ENCODE assay signal across 8 cellular contexts in the genomic region with DNA sequence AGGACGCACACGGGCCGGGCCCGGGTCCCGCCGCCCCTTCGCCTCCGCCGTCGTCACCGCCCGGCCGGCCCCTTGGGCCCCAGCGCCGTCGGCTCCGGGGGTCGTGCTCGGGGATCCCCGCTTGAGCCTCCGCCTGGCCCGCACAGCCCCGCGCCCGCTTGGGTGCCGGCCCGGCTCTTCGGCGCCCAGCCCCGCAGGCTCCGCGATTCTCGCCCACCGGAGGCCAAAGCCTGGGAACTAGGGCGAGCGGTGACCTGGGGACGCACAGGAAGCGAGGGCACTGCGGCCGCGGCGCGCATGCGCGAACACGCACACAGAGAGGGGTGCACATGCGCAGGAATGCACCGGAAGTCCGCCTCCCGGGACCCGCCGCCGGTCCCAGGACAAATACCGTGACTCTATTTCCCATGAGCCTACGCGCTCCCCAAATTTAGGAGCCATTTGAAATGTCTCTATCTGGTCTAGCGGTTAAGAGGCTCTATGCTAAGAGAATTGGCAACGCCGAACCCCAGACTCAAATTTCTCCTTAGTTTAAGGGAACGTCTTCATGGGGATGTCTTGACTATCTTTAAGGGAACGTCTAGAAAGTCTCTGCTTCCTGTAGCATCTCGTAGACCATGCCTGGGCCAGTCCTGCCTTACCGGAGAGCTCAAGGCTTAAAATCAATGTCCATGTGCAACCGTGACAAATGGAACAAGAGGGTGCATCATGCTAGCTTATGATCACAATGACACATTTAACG. TPM values are rescaled to one million over a fixed set of nuclear protein-coding genes. Genes with fewer than 3 reads are reported as not detected.
DNase-seq lines count a peak whose midpoint lies in the region; ATAC-seq and TF ChIP-seq lines count a peak whose summit lies in the region.

A gene (minus strand): TSS at position 282 of the 742 bp plus-strand sequence. CDS start 1,774 bp downstream, outside the sequence.

- H3K4me3 ChIP-seq in SK-N-SH (ENCODE audit: low read depth in 2 of 2, low read length in 1 of 2) = peak within 1 kb of the TSS; percentile 58 to 88

- no peak for TF ChIP-seq EP300 in SK-N-SH (IDR thresholded peaks at IDR 0.05; ENCODE audit: borderline replicate concordance in 1 of 2, low read depth in 1 of 2, low read length in 1 of 2)

- H3K9me3 ChIP-seq in SK-N-SH = peaks cover 13% of the 10 kb centered on the region; the same call in 1 of the 2 replicates

- peaks cover 19 to 33% of the 10 kb centered on the region in 2 experiments for H3K36me3 ChIP-seq in SK-N-SH (replicated peaks in 1 of 2; ENCODE audit: control insufficient read depth in 1 of 2, insufficient read depth in 2 of 2, low read length in 1 of 2)

- TF ChIP-seq CTCF in GM10248 (IDR thresholded peaks at IDR 0.05; ENCODE audit: control extremely low read depth, extremely low read depth, low read depth, missing control alignments) (peak; percentile 0), SK-N-SH (IDR thresholded peaks at IDR 0.05) (no peak)

- CTCF ChIA-PET in GM10248 (lab: Yijun Ruan, JAX) (interaction anchor here (1.1 kb wide), 1 partner anchor 11 kb away, joined by 3 read pairs; no protein-coding TSS in a partner anchor), SK-N-SH (lab: Yijun Ruan, JAX) (no interaction called here)

- H4K20me1 ChIP-seq in SK-N-SH (ENCODE audit: insufficient read depth) = no peaks in the 10 kb centered on the region

- H3K4me2 ChIP-seq in SK-N-SH = peak within 1 kb of the TSS; percentile 87

- H3K9me2 ChIP-seq in SK-N-SH = no peaks in the 10 kb centered on the region

- peak within 1 kb of the TSS; percentile 60 to 75 for H3K27ac ChIP-seq in SK-N-SH (ENCODE audit: low read depth in 2 of 2, low read length in 1 of 2)

- WGBS in SK-N-SH (ENCODE audit: low lambda C conversion rate) = 4% methylated on average over 34 of the region's 65 CpGs

- DNase-seq in GM10248 (ENCODE audit: extremely low spot score) (peak; percentile 96), NCI-H1092 (lab: John Stamatoyannopoulos, UW) (peak; percentile 94), SK-N-SH (peak; percentile 99), globus pallidus (ENCODE audit: low spot score) (peak; percentile 91), nucleus accumbens (lab: John Stamatoyannopoulos, UW) (peak; percentile 15 to 96 (median 91)), superior temporal gyrus (ENCODE audit: extremely low spot score) (peak; percentile 96)
- DNase-seq in activated naive CD4-positive, alpha-beta T cell treated with anti-CD3 and anti-CD28 coated beads, Interleukin-2, amount 50 U/mL, for 16 hours = peak; percentile 95

- peak within 1 kb of the TSS; percentile 92 for H3K9ac ChIP-seq in SK-N-SH

- peaks cover 8% of the 10 kb centered on the region for H3F3A ChIP-seq in SK-N-SH (replicated peaks; ENCODE audit: insufficient read depth)

- peak within 1 kb of the TSS; percentile 90 for H2AFZ ChIP-seq in SK-N-SH (ENCODE audit: low read depth)

- TF ChIP-seq RAD21 in SK-N-SH (IDR thresholded peaks at IDR 0.05; ENCODE audit: low read length) = no peak

- ATAC-seq in HG02610 (IDR thresholded peaks at IDR 0.05; ENCODE audit: unreplicated experiment) = peak; percentile 90

- POLR2A ChIA-PET in GM10248 (lab: Yijun Ruan, JAX) (no interaction called here), SK-N-SH (lab: Yijun Ruan, JAX) (no interaction called here)

- H3K4me1 ChIP-seq in SK-N-SH (ENCODE audit: control insufficient read depth in 1 of 2, insufficient read depth in 2 of 2, low read depth in 1 of 2, low read length in 1 of 2) = peaks cover 0 to 4% of the 10 kb centered on the region in 2 experiments; a peak in 1 of 4 replicates

- no peaks in the 10 kb centered on the region for H3K27me3 ChIP-seq in SK-N-SH (ENCODE audit: insufficient read depth)

- H3K79me2 ChIP-seq in SK-N-SH (ENCODE audit: insufficient read depth) = peaks cover 44% of the 10 kb centered on the region

TF ChIP-seq in SK-N-SH, 30 proteins besides CTCF, POLR2A, EP300 and RAD21 (continues in another document):
- TF ChIP-seq GABPA (IDR thresholded peaks at IDR 0.05; ENCODE audit: low read depth) (peak; percentile 83), SIN3A (IDR thresholded peaks at IDR 0.05; ENCODE audit: borderline replicate concordance, low read depth, low read length) (no peak), JUND (IDR thresholded peaks at IDR 0.05) (no peak), MXI1 (IDR thresholded peaks at IDR 0.05; ENCODE audit: low read depth, low read length) (peak; percentile 68; the same call in 1 of the 2 replicates), FOXJ3 (CRISPR knock-in tag; IDR thresholded peaks at IDR 0.05) (0 out of 2 replicates have a peak, but pooled peaks have one; percentile 30), EZH2phosphoT487 (IDR thresholded peaks at IDR 0.05; ENCODE audit: borderline replicate concordance, low read depth) (no peak), RCOR1 (IDR thresholded peaks at IDR 0.05; ENCODE audit: low read length) (no peak; the same call in 1 of the 2 replicates), FOSL2 (IDR thresholded peaks at IDR 0.05; ENCODE audit: borderline replicate concordance, low read depth) (no peak), POLR2AphosphoS5 (IDR thresholded peaks at IDR 0.05; ENCODE audit: low read depth, low read length) (peak; percentile 87), YY1 (IDR thresholded peaks at IDR 0.05; ENCODE audit: low read depth) (0 out of 2 replicates have a peak, but pooled peaks have one; percentile 39), NRF1 (IDR thresholded peaks at IDR 0.05; ENCODE audit: low read depth, low read length) (peak; percentile 99), NFIC (IDR thresholded peaks at IDR 0.05; ENCODE audit: borderline replicate concordance) (no peak), TCF12 (IDR thresholded peaks at IDR 0.05) (no peak), ELF1 (IDR thresholded peaks at IDR 0.05) (peak; percentile 75), GATA2 (CRISPR knock-in tag; IDR thresholded peaks at IDR 0.05) (no peak), RFX5 (IDR thresholded peaks at IDR 0.05; ENCODE audit: low read length) (no peak), RXRA (IDR thresholded peaks at IDR 0.05; ENCODE audit: borderline replicate concordance, low read depth) (no peak), FOXM1 (IDR thresholded peaks at IDR 0.05; ENCODE audit: low read depth) (no peak), TEAD4 (IDR thresholded peaks at IDR 0.05; ENCODE audit: borderline replicate concordance, insufficient read depth) (no peak), TAF1 (IDR thresholded peaks at IDR 0.05; ENCODE audit: borderline replicate concordance, low read depth, low read length) (peak; percentile 62; the same call in 1 of the 2 replicates), SMC3 (IDR thresholded peaks at IDR 0.05; ENCODE audit: low read depth, low read length) (no peak), CHD2 (IDR thresholded peaks at IDR 0.05; ENCODE audit: low read length, partially characterized antibody) (peak; percentile 87)
- TF ChIP-seq, protein P1, sequence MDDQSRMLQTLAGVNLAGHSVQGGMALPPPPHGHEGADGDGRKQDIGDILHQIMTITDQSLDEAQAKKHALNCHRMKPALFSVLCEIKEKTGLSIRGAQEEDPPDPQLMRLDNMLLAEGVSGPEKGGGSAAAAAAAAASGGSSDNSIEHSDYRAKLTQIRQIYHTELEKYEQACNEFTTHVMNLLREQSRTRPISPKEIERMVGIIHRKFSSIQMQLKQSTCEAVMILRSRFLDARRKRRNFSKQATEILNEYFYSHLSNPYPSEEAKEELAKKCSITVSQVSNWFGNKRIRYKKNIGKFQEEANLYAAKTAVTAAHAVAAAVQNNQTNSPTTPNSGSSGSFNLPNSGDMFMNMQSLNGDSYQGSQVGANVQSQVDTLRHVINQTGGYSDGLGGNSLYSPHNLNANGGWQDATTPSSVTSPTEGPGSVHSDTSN (IDR thresholded peaks at IDR 0.05) = no peak
- TF ChIP-seq, protein P2, sequence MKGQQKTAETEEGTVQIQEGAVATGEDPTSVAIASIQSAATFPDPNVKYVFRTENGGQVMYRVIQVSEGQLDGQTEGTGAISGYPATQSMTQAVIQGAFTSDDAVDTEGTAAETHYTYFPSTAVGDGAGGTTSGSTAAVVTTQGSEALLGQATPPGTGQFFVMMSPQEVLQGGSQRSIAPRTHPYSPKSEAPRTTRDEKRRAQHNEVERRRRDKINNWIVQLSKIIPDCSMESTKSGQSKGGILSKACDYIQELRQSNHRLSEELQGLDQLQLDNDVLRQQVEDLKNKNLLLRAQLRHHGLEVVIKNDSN (IDR thresholded peaks at IDR 0.05; ENCODE audit: borderline replicate concordance, low read depth) = no peak
- TF ChIP-seq, protein P3, sequence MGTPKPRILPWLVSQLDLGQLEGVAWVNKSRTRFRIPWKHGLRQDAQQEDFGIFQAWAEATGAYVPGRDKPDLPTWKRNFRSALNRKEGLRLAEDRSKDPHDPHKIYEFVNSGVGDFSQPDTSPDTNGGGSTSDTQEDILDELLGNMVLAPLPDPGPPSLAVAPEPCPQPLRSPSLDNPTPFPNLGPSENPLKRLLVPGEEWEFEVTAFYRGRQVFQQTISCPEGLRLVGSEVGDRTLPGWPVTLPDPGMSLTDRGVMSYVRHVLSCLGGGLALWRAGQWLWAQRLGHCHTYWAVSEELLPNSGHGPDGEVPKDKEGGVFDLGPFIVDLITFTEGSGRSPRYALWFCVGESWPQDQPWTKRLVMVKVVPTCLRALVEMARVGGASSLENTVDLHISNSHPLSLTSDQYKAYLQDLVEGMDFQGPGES (IDR thresholded peaks at IDR 0.05; ENCODE audit: low read depth, low read length) = no peak
- TF ChIP-seq, protein P4, sequence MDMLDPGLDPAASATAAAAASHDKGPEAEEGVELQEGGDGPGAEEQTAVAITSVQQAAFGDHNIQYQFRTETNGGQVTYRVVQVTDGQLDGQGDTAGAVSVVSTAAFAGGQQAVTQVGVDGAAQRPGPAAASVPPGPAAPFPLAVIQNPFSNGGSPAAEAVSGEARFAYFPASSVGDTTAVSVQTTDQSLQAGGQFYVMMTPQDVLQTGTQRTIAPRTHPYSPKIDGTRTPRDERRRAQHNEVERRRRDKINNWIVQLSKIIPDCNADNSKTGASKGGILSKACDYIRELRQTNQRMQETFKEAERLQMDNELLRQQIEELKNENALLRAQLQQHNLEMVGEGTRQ (IDR thresholded peaks at IDR 0.05; ENCODE audit: borderline replicate concordance, low read depth, low read length) = no peak
- TF ChIP-seq, protein P5, sequence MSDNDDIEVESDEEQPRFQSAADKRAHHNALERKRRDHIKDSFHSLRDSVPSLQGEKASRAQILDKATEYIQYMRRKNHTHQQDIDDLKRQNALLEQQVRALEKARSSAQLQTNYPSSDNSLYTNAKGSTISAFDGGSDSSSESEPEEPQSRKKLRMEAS (IDR thresholded peaks at IDR 0.05; ENCODE audit: low read depth) = peak; percentile 76

RNA-seq across cellular contexts. Expression of the gene that starts here (rescaled TPM):
- 9.5 and 15.2 TPM in 2 replicates for polyA plus RNA-seq in SK-N-SH (2012; rRNA removed)
- polyA plus RNA-seq in SK-N-SH (2012; cell fraction: cytosol; rRNA removed) = 9.3 and 10.2 TPM in 2 replicates
- 22.7 and 45.7 TPM in 2 replicates for polyA plus RNA-seq in SK-N-SH (2012; cell fraction: nucleus; rRNA removed)

Comparison
In these comparisons a context has a peak if more than half of its experiments do, and no peak if none do; other contexts are left out.
1. Peak in every context shown above with its lines: DNase-seq, ATAC-seq, H3K4me3 ChIP-seq and H3K27ac ChIP-seq.